In the genomic region with DNA sequence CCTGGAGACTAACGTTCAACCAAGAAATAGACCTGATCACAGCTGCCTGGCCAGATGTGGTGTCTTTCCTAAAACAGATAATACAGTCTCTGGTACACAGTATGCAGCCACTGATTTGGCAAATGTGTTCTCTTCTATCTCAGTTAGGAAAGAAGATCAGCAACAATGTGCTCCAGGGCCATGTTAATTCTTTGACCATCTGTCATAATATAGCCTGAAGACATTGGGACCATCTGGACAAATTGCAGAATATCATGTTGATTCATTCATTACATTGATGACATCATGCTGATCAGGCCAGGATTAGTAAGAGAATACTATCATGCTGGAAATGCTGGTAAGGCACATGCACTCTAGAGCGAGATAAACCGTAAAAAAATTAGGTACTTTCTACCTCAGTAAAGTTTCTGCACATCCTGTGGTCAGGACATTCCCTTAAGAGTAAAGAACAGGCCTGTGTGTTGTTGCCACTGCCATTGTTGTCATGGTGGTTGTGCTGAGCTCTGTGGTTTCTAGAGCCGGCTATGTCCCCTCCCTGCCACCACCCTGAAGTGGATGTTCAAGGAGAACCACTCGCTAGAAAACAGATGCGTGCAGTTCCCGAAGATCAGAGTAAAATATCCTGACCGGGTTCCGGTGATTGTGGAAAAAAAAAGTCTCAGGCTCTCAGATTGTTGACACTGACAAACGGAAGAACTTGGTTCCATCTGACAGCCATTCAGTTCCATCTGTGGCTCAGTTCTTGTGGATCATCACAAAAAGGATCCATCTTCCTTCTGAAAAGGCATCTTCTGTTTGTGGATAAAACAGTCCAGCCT, we compare ENCODE assay signal across 9 cellular contexts. TPM values are rescaled to one million over a fixed set of nuclear protein-coding genes. Genes with fewer than 3 reads are reported as not detected.
A peak's percentile ranks its signal among the peaks of the same experiment; 100 is the strongest.
DNase-seq lines count a peak whose midpoint lies in the region; ATAC-seq, FAIRE-seq and TF ChIP-seq lines count a peak whose summit lies in the region.
"Had no signal": no experiment of that assay in that cellular context is flagged by ENCODE, and none has a peak within 500 bp of the region (broad histone marks: within the 10 kb centered on the region; RNA-seq: fewer than 3 reads in every experiment).

No MANE protein-coding gene starts in this region.

- H3K9me3 ChIP-seq in HEK293 (ENCODE audit: control insufficient read depth, insufficient read depth, low read depth, low read length) (no peaks in the 10 kb centered on the region), endodermal cell (ENCODE audit: control insufficient read depth, low read length) (no peaks in the 10 kb centered on the region), psoas muscle (no peaks in the 10 kb centered on the region)

- H3K36me3 ChIP-seq in HEK293 (ENCODE audit: control insufficient read depth in 2 of 2, insufficient read depth in 1 of 2, low read length in 2 of 2) (no peaks in the 10 kb centered on the region; a peak in 1 of 3 replicates), endodermal cell (ENCODE audit: control insufficient read depth, insufficient read depth, low read length) (no peaks in the 10 kb centered on the region), psoas muscle (ENCODE audit: insufficient read depth in 1 of 2, low read depth in 1 of 2) (no peaks in the 10 kb centered on the region)

- intact Hi-C loops in psoas muscle (cut with DNase I): loop anchor here in 1 of 2 donors (10.0 kb wide), 1 partner anchor 245 kb away; no protein-coding TSS in a partner anchor

- H3K36me3 Mint-ChIP-seq in endodermal cell (ENCODE audit: low read depth): peaks cover 4% of the 10 kb centered on the region

- H3K9me3 Mint-ChIP-seq in endodermal cell: no peaks in the 10 kb centered on the region
- H3K9me3 Mint-ChIP-seq: stimulated activated naive CD8-positive, alpha-beta T cell treated with anti-CD3 and anti-CD28 coated beads, Interleukin-15, Interleukin-2, amounts not matched to agents 100 ng/mL and 50 ng/mL, for 24 hours had no signal

- H3K4me1 ChIP-seq in HEK293 (ENCODE audit: control insufficient read depth, insufficient read depth, low read length) (no peaks in the 10 kb centered on the region), foreskin keratinocyte (peaks cover 9% of the 10 kb centered on the region), endodermal cell (ENCODE audit: control insufficient read depth, insufficient read depth, low read length) (no peaks in the 10 kb centered on the region), psoas muscle (no peaks in the 10 kb centered on the region)

- peak; percentile 94 for ATAC-seq in foreskin keratinocyte
- ATAC-seq in psoas muscle: no peak

- H3K4me3 ChIP-seq in HEK293 (ENCODE audit: low read depth, low read length): no peak overlapping the region
- no peak overlapping the region for H3K4me3 ChIP-seq in endodermal cell (ENCODE audit: low read length)
- no peak overlapping the region for H3K4me3 ChIP-seq in psoas muscle

- H3K4me3 Mint-ChIP-seq in endodermal cell: no peak overlapping the region
- H3K4me3 Mint-ChIP-seq: stimulated activated naive CD8-positive, alpha-beta T cell treated with anti-CD3 and anti-CD28 coated beads, Interleukin-15, Interleukin-2, amounts not matched to agents 100 ng/mL and 50 ng/mL, for 24 hours had no signal

- H3K27me3 ChIP-seq in foreskin keratinocyte (no peaks in the 10 kb centered on the region), endodermal cell (ENCODE audit: control insufficient read depth, insufficient read depth, low read length, poor library complexity, severe bottlenecking) (no peaks in the 10 kb centered on the region), psoas muscle (ENCODE audit: insufficient read depth in 3 of 3, low read length in 2 of 3) (no peaks in the 10 kb centered on the region)

- FAIRE-seq in GM18507 (lab: Jason Lieb, UNC): peak; percentile 66

- TF ChIP-seq CTCF in HEK293 (tag by site-specific recombination; IDR thresholded peaks at IDR 0.05) (no peak), foreskin keratinocyte (conservative IDR thresholded peaks at IDR 0.05) (no peak), endodermal cell (conservative IDR thresholded peaks at IDR 0.05) (no peak), psoas muscle (IDR thresholded peaks at IDR 0.05) (no peak)

- H3K27ac Mint-ChIP-seq in endodermal cell: no peak overlapping the region
- H3K27ac Mint-ChIP-seq: stimulated activated naive CD8-positive, alpha-beta T cell treated with anti-CD3 and anti-CD28 coated beads, Interleukin-15, Interleukin-2, amounts not matched to agents 100 ng/mL and 50 ng/mL, for 24 hours had no signal

- CTCF ChIA-PET in HEK293 (lab: Yijun Ruan, JAX): interaction anchor here (0.7 to 1.3 kb wide), 2 partner anchors 76 to 96 kb away, joined by 3 read pairs; no protein-coding TSS in a partner anchor

- no peaks in the 10 kb centered on the region for H3K27me3 Mint-ChIP-seq in endodermal cell (ENCODE audit: insufficient read depth)
- H3K27me3 Mint-ChIP-seq: stimulated activated naive CD8-positive, alpha-beta T cell treated with anti-CD3 and anti-CD28 coated beads, Interleukin-15, Interleukin-2, amounts not matched to agents 100 ng/mL and 50 ng/mL, for 24 hours had no signal

- H3K4me1 Mint-ChIP-seq in endodermal cell: no peaks in the 10 kb centered on the region

- H3K9ac ChIP-seq in endodermal cell (ENCODE audit: extremely low read depth, low read length, poor library complexity, severe bottlenecking): no peak overlapping the region

- DNase-seq in GM18507 (ENCODE audit: extremely low spot score, insufficient read length, low read depth) (no peak), NCI-H446 (lab: John Stamatoyannopoulos, UW) (peak; percentile 33 to 80), foreskin keratinocyte (peak; percentile 92 to 96), endodermal cell (no peak), DMS53 (lab: John Stamatoyannopoulos, UW) (no peak), psoas muscle (no peak), DMS153 treated with DMSO at 0.1 percent for 48 hours (lab: John Stamatoyannopoulos, UW; ENCODE audit: unreplicated experiment) (no peak)

- POLR2A ChIA-PET in HEK293 (lab: Yijun Ruan, JAX): no interaction called here

- H3K27ac ChIP-seq in HEK293 (ENCODE audit: extremely low read depth, low read depth, low read length): no peak overlapping the region
- peak overlapping the region; percentile 67 for H3K27ac ChIP-seq in foreskin keratinocyte
- no peak overlapping the region for H3K27ac ChIP-seq in endodermal cell (ENCODE audit: low read depth, low read length)
- H3K27ac ChIP-seq in psoas muscle: no peak overlapping the region

- WGBS in endodermal cell (ENCODE audit: insufficient coverage in 1 of 2, insufficient read length in 1 of 2), 2 experiments: 94% methylated on average over 9 to 10 of the region's 10 CpGs
- 86 to 94% (median 91%) methylated on average over 10 of the region's 10 CpGs for WGBS in psoas muscle, 3 donors

TF ChIP-seq in HEK293, 187 proteins besides CTCF, POLR2A, EP300 and RAD21 (continues in another document):
- no peak for TF ChIP-seq ZNF596 (tag by site-specific recombination; IDR thresholded peaks at IDR 0.05)
- TF ChIP-seq, protein P1, sequence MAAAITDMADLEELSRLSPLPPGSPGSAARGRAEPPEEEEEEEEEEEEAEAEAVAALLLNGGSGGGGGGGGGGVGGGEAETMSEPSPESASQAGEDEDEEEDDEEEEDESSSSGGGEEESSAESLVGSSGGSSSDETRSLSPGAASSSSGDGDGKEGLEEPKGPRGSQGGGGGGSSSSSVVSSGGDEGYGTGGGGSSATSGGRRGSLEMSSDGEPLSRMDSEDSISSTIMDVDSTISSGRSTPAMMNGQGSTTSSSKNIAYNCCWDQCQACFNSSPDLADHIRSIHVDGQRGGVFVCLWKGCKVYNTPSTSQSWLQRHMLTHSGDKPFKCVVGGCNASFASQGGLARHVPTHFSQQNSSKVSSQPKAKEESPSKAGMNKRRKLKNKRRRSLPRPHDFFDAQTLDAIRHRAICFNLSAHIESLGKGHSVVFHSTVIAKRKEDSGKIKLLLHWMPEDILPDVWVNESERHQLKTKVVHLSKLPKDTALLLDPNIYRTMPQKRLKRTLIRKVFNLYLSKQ (tag by site-specific recombination; IDR thresholded peaks at IDR 0.05; ENCODE audit: borderline replicate concordance): no peak
- TF ChIP-seq ZFP41 (tag by site-specific recombination; IDR thresholded peaks at IDR 0.05; ENCODE audit: borderline replicate concordance): no peak
- no peak for TF ChIP-seq ZNF433 (tag by site-specific recombination; IDR thresholded peaks at IDR 0.05; ENCODE audit: low read depth)
- no peak for TF ChIP-seq ZBTB6 (tag by site-specific recombination; IDR thresholded peaks at IDR 0.05)
- TF ChIP-seq ZNF335 (tag by site-specific recombination; conservative IDR thresholded peaks at IDR 0.05): 0 out of 2 replicates have a peak, but pooled peaks have one; percentile 20
- no peak for TF ChIP-seq ZNF324 (tag by site-specific recombination; IDR thresholded peaks at IDR 0.05)
- no peak for TF ChIP-seq ZNF571 (tag by site-specific recombination; IDR thresholded peaks at IDR 0.05)
- no peak for TF ChIP-seq PBX3 (CRISPR knock-in tag; IDR thresholded peaks at IDR 0.05)

RNA-seq across cellular contexts. Expression of gene JMY, which starts 6.4 kb away (rescaled TPM):
- total RNA-seq in foreskin keratinocyte: 5.2 and 5.8 TPM in 2 replicates
- 0.93 and 0.97 TPM in 2 replicates for polyA plus RNA-seq in foreskin keratinocyte
- total RNA-seq in endodermal cell: 10 to 100 TPM; 19.4 to 20.8 TPM
- polyA plus RNA-seq in endodermal cell (2013, experiment 1 of 2): 5.9 TPM
- polyA plus RNA-seq in endodermal cell (2013, experiment 2 of 2): 4.9 TPM
- total RNA-seq in psoas muscle: 10 to 100 TPM; 11.7 to 17.0 (median 14.8) TPM
- 1 to 10 TPM; 1.3 to 7.5 (median 3.9) TPM for polyA plus RNA-seq in psoas muscle

Comparison
In these comparisons a context has a peak if more than half of its experiments do, and no peak if none do; other contexts are left out.
1. DNase-seq: peak in NCI-H446 (2 of 2) and foreskin keratinocyte (2 of 2); none in GM18507 (single experiment), endodermal cell (single experiment), DMS53 (single experiment), psoas muscle (0 of 2) and DMS153 treated with DMSO at 0.1 percent for 48 hours (single experiment).